1 cellular context compared by ENCODE assay signal in genomic region chr1:65265296-65266271, GRCh38.
A peak's percentile ranks its signal among the peaks of the same experiment; 100 is the strongest.
TF ChIP-seq lines count a peak whose summit lies in the region.

No MANE protein-coding gene starts in this region.

TF ChIP-seq in K562, 482 proteins besides CTCF, POLR2A, EP300 and RAD21 (continued from another document):
- TF ChIP-seq PCBP1 (IDR thresholded peaks at IDR 0.05; ENCODE audit: low read depth, low read length, poor library complexity, severe bottlenecking) (peak; percentile 26), RBM22 (IDR thresholded peaks at IDR 0.05; ENCODE audit: low read depth, low read length, poor library complexity, severe bottlenecking) (peak; percentile 79), ZNF75A (CRISPR knock-in tag; IDR thresholded peaks at IDR 0.05) (no peak), MXD1 (CRISPR knock-in tag; IDR thresholded peaks at IDR 0.05; ENCODE audit: borderline replicate concordance, poor library complexity, severe bottlenecking) (no peak), TAF9B (IDR thresholded peaks at IDR 0.05; ENCODE audit: partially characterized antibody) (no peak), BDP1 (IDR thresholded peaks at IDR 0.05; ENCODE audit: insufficient read depth, insufficient read length) (no peak), MTA1 (IDR thresholded peaks at IDR 0.05; ENCODE audit: borderline replicate concordance) (no peak), ZNF316 (IDR thresholded peaks at IDR 0.05) (no peak), NR4A1 (CRISPR knock-in tag; IDR thresholded peaks at IDR 0.05) (no peak), NR4A1 (tag; IDR thresholded peaks at IDR 0.05) (no peak), HMGXB4 (CRISPR knock-in tag; IDR thresholded peaks at IDR 0.05) (no peak), ZBTB7A (IDR thresholded peaks at IDR 0.05; ENCODE audit: borderline replicate concordance, control insufficient read depth, low read depth, low read length) (no peak), PATZ1 (CRISPR knock-in tag; IDR thresholded peaks at IDR 0.05; ENCODE audit: borderline replicate concordance) (no peak), ZHX1 (conservative IDR thresholded peaks at IDR 0.05; ENCODE audit: low read length) (no peak), ZBTB26 (CRISPR knock-in tag; IDR thresholded peaks at IDR 0.05) (no peak), GABPB2 (CRISPR knock-in tag; conservative IDR thresholded peaks at IDR 0.05) (no peak), ZNF239 (CRISPR knock-in tag; IDR thresholded peaks at IDR 0.05) (no peak), EZH2 (IDR thresholded peaks at IDR 0.05; ENCODE audit: borderline replicate concordance, low read depth, low read length) (no peak), STAT5A (IDR thresholded peaks at IDR 0.05; ENCODE audit: borderline replicate concordance, low read length) (no peak), POLR2G (IDR thresholded peaks at IDR 0.05; ENCODE audit: low read depth, low read length) (peak; percentile 68), RBFOX2 (IDR thresholded peaks at IDR 0.05; ENCODE audit: low read depth, low read length) (peak; percentile 35; the same call in 1 of the 2 replicates), SAFB (IDR thresholded peaks at IDR 0.05; ENCODE audit: borderline replicate concordance, low read depth, low read length) (no peak), ZFP1 (CRISPR knock-in tag; IDR thresholded peaks at IDR 0.05) (no peak), BCLAF1 (IDR thresholded peaks at IDR 0.05; ENCODE audit: borderline replicate concordance in 1 of 2, control insufficient read depth in 1 of 2, low read depth in 2 of 2, low read length in 1 of 2) (no peak), NFIC (IDR thresholded peaks at IDR 0.05) (peak; percentile 22; the same call in 1 of the 2 replicates), SIX5 (IDR thresholded peaks at IDR 0.05; ENCODE audit: borderline replicate concordance in 1 of 2, insufficient read depth in 1 of 2, low read depth in 1 of 2, low read length in 2 of 2) (no peak), ZNF696 (CRISPR knock-in tag; conservative IDR thresholded peaks at IDR 0.05) (no peak), CREB3 (tag; conservative IDR thresholded peaks at IDR 0.05; ENCODE audit: low read depth) (no peak), ZEB2 (IDR thresholded peaks at IDR 0.05) (no peak), FIP1L1 (IDR thresholded peaks at IDR 0.05; ENCODE audit: low read depth, low read length, poor library complexity, severe bottlenecking) (no peak), ZNF780A (CRISPR knock-in tag; IDR thresholded peaks at IDR 0.05) (no peak), CTBP1 (IDR thresholded peaks at IDR 0.05; ENCODE audit: borderline replicate concordance) (no peak), ZBTB33 (CRISPR knock-in tag; IDR thresholded peaks at IDR 0.05) (peak; percentile 84), ZNF280B (CRISPR knock-in tag; IDR thresholded peaks at IDR 0.05) (no peak), NCOR1 (IDR thresholded peaks at IDR 0.05) (no peak), MCM7 (IDR thresholded peaks at IDR 0.05) (no peak), TSC22D4 (tag; IDR thresholded peaks at IDR 0.05) (no peak), MYBL2 (IDR thresholded peaks at IDR 0.05; ENCODE audit: low read depth) (no peak), MYBL2 (CRISPR knock-in tag; IDR thresholded peaks at IDR 0.05; ENCODE audit: borderline replicate concordance) (no peak), ZNF212 (CRISPR knock-in tag; IDR thresholded peaks at IDR 0.05) (no peak), POLR3G (IDR thresholded peaks at IDR 0.05; ENCODE audit: extremely low read depth, insufficient read length, insufficient replicate concordance) (no peak), ZBTB43 (CRISPR knock-in tag; IDR thresholded peaks at IDR 0.05) (no peak), TEAD2 (tag; IDR thresholded peaks at IDR 0.05) (no peak)
